Comparison of ENCODE assay signal across 26 cellular contexts in the genomic region with DNA sequence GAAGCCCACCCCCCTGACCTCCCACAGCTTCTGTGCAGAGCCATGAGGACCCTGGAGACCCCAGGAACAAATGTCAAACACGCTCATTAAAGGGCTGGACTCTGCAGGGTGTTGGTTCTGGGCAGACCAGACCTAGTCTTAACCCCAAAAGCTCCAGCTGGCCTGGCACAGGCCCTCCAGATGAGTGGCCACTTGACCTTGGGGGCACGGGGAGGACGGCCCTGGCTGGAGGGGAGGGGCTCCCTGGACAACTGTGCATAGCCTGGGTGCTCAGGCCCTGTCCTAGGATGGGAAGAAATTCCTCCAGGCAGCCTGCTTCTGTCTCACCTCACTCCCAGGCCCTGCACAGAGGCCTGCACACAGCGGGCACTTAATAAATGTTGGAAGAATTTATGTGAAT.
"Had no signal": no experiment of that assay in that cellular context is flagged by ENCODE, and none has a peak within 500 bp of the region (broad histone marks: within the 10 kb centered on the region; RNA-seq: fewer than 3 reads in every experiment).

No MANE protein-coding gene starts in this region.

- ATAC-seq: stimulated activated memory B cell treated with anti-CD40 and anti-IgM and Interleukin-4, amounts not matched to agents 10 μg/mL and 1 μg/mL and 100 μg/mL, for 72 hours; stimulated activated naive B cell treated with anti-CD40 and anti-IgM and Interleukin-4, amounts not matched to agents 10 μg/mL and 1 μg/mL and 100 μg/mL, for 72 hours; stimulated activated naive CD8-positive, alpha-beta T cell treated with anti-CD3 and anti-CD28 coated beads, Interleukin-15, amount 100 ng/mL, for 72 hours; stimulated activated naive CD8-positive, alpha-beta T cell treated with anti-CD3 and anti-CD28 coated beads, Interleukin-15, Interleukin-2, amounts not matched to agents 100 U/mL and 50 U/mL, for 24 hours; upper lobe of right lung had no signal

- H3K27me3 ChIP-seq: testis, thyroid gland, uterus, vagina had no signal

- H3K36me3 ChIP-seq: stomach, suprapubic skin, thoracic aorta, thyroid gland, tibial artery, tibial nerve, transverse colon, upper lobe of left lung, upper lobe of right lung, uterus, vagina had no signal

- H3K9me3 ChIP-seq: suprapubic skin, testis, thoracic aorta, thyroid gland, transverse colon, upper lobe of left lung, upper lobe of right lung, uterus, vagina had no signal

- H3K4me3 ChIP-seq: stomach, suprapubic skin, testis, thoracic aorta, thyroid gland, tibial artery, tibial nerve, transverse colon, upper lobe of left lung, upper lobe of right lung, uterus, vagina had no signal

- H3K4me1 ChIP-seq: stomach, suprapubic skin, testis, thyroid gland, transverse colon, upper lobe of left lung, upper lobe of right lung, uterus, vagina had no signal

- DNase-seq: stimulated activated CD4-positive, alpha-beta T cell treated with anti-CD3 and anti-CD28 coated beads, Interleukin-2, amount 100 ng/mL, for 48 hours; stimulated activated CD4-positive, alpha-beta T cell treated with anti-CD3 and anti-CD28 coated beads, Interleukin-4, amount 100 ng/mL, for 1 hour; stimulated activated CD4-positive, alpha-beta T cell treated with anti-CD3 and anti-CD28 coated beads, Interleukin-4, amount 100 ng/mL, for 24 hours; stimulated activated CD4-positive, alpha-beta T cell treated with anti-CD3 and anti-CD28 coated beads, Interleukin-4, amount 100 ng/mL, for 4 hours; stimulated activated CD8-positive, alpha-beta memory T cell treated with anti-CD3 and anti-CD28 coated beads, Interleukin-4, amount 100 ng/mL, for 48 hours; stimulated activated naive B cell treated with anti-CD40 and anti-IgM and Interleukin-4, amounts not matched to agents 10 μg/mL and 1 μg/mL and 100 μg/mL, for 72 hours; stimulated activated naive CD4-positive, alpha-beta T cell; stimulated activated naive CD4-positive, alpha-beta T cell treated with Interleukin-2 at 50 U/mL for 16 hours; stimulated activated naive CD8-positive, alpha-beta T cell treated with anti-CD3 and anti-CD28 coated beads, Interleukin-15, amount 100 ng/mL, for 72 hours; stimulated activated naive CD8-positive, alpha-beta T cell treated with anti-CD3 and anti-CD28 coated beads, Interleukin-15, Interleukin-2, amounts not matched to agents 100 U/mL and 50 U/mL, for 24 hours; stomach; substantia nigra; testis; thyroid gland; tibial artery; transverse colon; trophoblast cell; upper lobe of left lung; upper lobe of right lung; uterus had no signal

- H3K27ac ChIP-seq: stomach, suprapubic skin, testis, thoracic aorta, thyroid gland, tibial artery, tibial nerve, transverse colon, upper lobe of left lung, upper lobe of right lung, uterus, vagina had no signal

- FAIRE-seq: urothelium cell line had no signal
